Comparison of ENCODE assay signal across 28 cellular contexts in the genomic region with DNA sequence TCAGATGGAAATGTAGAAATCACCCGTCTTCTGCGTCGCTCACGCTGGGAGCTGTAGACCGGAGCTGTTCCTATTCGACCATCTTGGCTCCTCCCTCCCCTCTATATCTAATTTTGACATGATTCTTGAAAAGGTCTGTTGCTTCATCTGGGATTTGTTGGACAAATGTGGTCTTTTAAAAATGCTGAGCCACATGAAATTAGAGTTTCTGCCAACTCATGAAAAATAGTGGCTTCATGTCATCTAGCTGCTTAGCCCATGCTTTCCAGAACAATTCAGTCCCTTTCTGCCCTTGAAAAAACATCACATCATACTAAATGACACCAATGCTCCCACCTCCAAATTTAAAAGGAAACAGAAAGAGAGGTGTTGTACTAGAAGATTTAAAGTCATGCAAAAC.
"Had no signal": no experiment of that assay in that cellular context is flagged by ENCODE, and none has a peak within 500 bp of the region (broad histone marks: within the 10 kb centered on the region; RNA-seq: fewer than 3 reads in every experiment).

No MANE protein-coding gene starts in this region.

- ATAC-seq: natural killer cell; psoas muscle; right cardiac atrium; sciatic nerve; stimulated activated memory B cell treated with anti-CD40 and anti-IgM and Interleukin-4, amounts not matched to agents 10 μg/mL and 1 μg/mL and 100 μg/mL, for 72 hours; stimulated activated naive CD8-positive, alpha-beta T cell treated with anti-CD3 and anti-CD28 coated beads, Interleukin-15, amount 100 ng/mL, for 72 hours; stimulated activated naive CD8-positive, alpha-beta T cell treated with anti-CD3 and anti-CD28 coated beads, Interleukin-15, Interleukin-2, amounts not matched to agents 100 U/mL and 50 U/mL, for 24 hours; upper lobe of right lung had no signal

- H3K4me1 ChIP-seq: neural progenitor cell, psoas muscle, spleen, suprapubic skin, testis, tibial artery, transverse colon, upper lobe of right lung, uterus had no signal

- H2AFZ ChIP-seq: neural progenitor cell had no signal

- DNase-seq: natural killer cell; occipital lobe; ovary; posterior cingulate gyrus; psoas muscle; right cardiac atrium; spleen; stimulated activated CD4-positive, alpha-beta T cell treated with anti-CD3 and anti-CD28 coated beads, Interleukin-12 subunit alpha, Interleukin-12 subunit beta, amount 100 ng/mL, for 4 hours; stimulated activated CD4-positive, alpha-beta T cell treated with anti-CD3 and anti-CD28 coated beads, Interleukin-1b, Interleukin-23, amount 100 ng/mL, for 48 hours; stimulated activated CD4-positive, alpha-beta T cell treated with anti-CD3 and anti-CD28 coated beads, Interleukin-4, amount 100 ng/mL, for 1 hour; stimulated activated CD4-positive, alpha-beta T cell treated with anti-CD3 and anti-CD28 coated beads, Interleukin-4, amount 100 ng/mL, for 4 hours; stimulated activated CD8-positive, alpha-beta memory T cell treated with anti-CD3 and anti-CD28 coated beads, Interleukin-4, amount 100 ng/mL, for 48 hours; stimulated activated naive CD4-positive, alpha-beta T cell; stimulated activated naive CD8-positive, alpha-beta T cell treated with anti-CD3 and anti-CD28 coated beads, Interleukin-15, amount 100 ng/mL, for 72 hours; stimulated activated naive CD8-positive, alpha-beta T cell treated with anti-CD3 and anti-CD28 coated beads, Interleukin-15, Interleukin-2, amounts not matched to agents 100 U/mL and 50 U/mL, for 24 hours; substantia nigra; testis; tibial artery; transverse colon; upper lobe of right lung; uterus had no signal

- H3K27me3 ChIP-seq: neural progenitor cell, ovary, spleen, suprapubic skin, testis, tibial artery, transverse colon, upper lobe of right lung, uterus had no signal

- H3K9ac ChIP-seq: neural progenitor cell, parathyroid adenoma had no signal

- H3K4me2 ChIP-seq: neural progenitor cell, smooth muscle cell had no signal

- H3K79me2 ChIP-seq: parathyroid adenoma had no signal

- H3K36me3 ChIP-seq: neural progenitor cell, ovary, spleen, suprapubic skin, tibial artery, transverse colon, upper lobe of right lung, uterus had no signal

- H3K9me3 ChIP-seq: ovary, psoas muscle, suprapubic skin, testis, tibial artery, transverse colon, upper lobe of right lung, uterus had no signal

- H3K4me3 ChIP-seq: neural progenitor cell, ovary, psoas muscle, skin epidermis, smooth muscle cell, spleen, suprapubic skin, testis, tibial artery, transverse colon, upper lobe of right lung, uterus had no signal

- H3K27ac ChIP-seq: neural progenitor cell, ovary, parathyroid adenoma, psoas muscle, skin epidermis, spleen, suprapubic skin, testis, tibial artery, transverse colon, upper lobe of right lung, uterus had no signal
